In the genomic region with DNA sequence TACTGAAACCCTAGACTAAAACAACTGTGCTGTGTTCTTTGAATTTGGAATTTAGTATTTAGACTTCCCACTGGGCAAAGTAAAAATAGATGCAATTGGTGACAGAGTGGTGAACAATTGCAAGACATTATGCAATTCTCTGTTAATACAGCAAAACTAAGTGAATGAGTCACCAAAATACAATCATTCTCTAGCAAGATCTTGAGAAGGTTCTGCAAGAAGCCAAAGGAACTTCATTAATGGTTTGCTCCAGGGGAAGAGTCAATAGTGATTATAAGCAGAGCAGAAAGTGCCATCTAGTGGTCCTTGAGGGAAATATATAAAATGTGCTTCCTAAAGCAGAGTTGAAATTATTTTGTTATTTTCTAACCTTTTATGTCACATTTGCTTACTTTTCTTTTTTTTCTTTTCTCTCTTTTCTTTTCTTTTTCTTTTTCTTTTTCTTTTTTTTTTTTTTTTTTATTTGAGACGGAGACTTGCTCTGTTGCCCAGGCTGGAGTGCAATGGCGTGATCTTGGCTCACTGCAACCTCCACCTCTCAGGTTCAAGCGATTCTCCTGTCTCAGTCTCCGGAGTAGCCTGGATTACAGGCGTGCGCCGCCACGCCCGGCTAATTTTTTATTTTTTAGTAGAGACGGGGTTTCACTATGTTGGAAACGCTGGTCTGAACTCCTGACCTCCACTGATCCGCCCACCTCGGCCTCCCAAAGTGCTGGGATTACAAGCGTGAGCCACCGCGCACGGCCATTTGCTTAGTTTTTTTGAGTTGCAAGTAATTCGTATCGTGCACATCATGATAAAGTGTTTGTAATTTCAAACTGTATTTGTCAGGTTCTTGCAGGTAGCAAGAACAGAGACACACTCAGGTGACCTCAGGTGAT, we compare ENCODE assay signal across 8 cellular contexts.
A peak's percentile ranks its signal among the peaks of the same experiment; 100 is the strongest.
DNase-seq lines count a peak whose midpoint lies in the region; ATAC-seq, FAIRE-seq and TF ChIP-seq lines count a peak whose summit lies in the region.

No MANE protein-coding gene starts in this region.

- no peak overlapping the region for H3K4me3 ChIP-seq in smooth muscle cell

- no peaks in the 10 kb centered on the region for H4K20me1 ChIP-seq in smooth muscle cell (ENCODE audit: low read depth)

- TF ChIP-seq CTCF in smooth muscle cell (IDR thresholded peaks at IDR 0.05; ENCODE audit: borderline replicate concordance, insufficient read depth, poor library complexity, severe bottlenecking) = peak; percentile 80

- H3K79me2 ChIP-seq in smooth muscle cell (ENCODE audit: low read depth) = no peaks in the 10 kb centered on the region

- peak; percentile 82 for ATAC-seq in HG03139 (IDR thresholded peaks at IDR 0.05; ENCODE audit: unreplicated experiment)

- H3K27me3 ChIP-seq in smooth muscle cell (ENCODE audit: low read depth) = peaks cover 22% of the 10 kb centered on the region

- H3K27ac ChIP-seq in smooth muscle cell (ENCODE audit: low read depth) = no peak overlapping the region

- no peaks in the 10 kb centered on the region for H3K4me1 ChIP-seq in smooth muscle cell (ENCODE audit: low read depth)

- H3K4me2 ChIP-seq in smooth muscle cell = no peak overlapping the region

- H3K9ac ChIP-seq in smooth muscle cell (ENCODE audit: low read depth) = no peak overlapping the region

- FAIRE-seq in GM19239 (lab: Jason Lieb, UNC) = peak; percentile 93

- no peaks in the 10 kb centered on the region for H3F3A ChIP-seq in smooth muscle cell (ENCODE audit: low read depth)

- 71% methylated on average over 19 of the region's 19 CpGs for WGBS in smooth muscle cell (ENCODE audit: low lambda C conversion rate)

- H2AFZ ChIP-seq in smooth muscle cell (ENCODE audit: low read depth) = no peak overlapping the region

- H3K9me3 ChIP-seq in smooth muscle cell (replicated peaks; ENCODE audit: low read depth) = no peaks in the 10 kb centered on the region

- H3K36me3 ChIP-seq in smooth muscle cell (ENCODE audit: low read depth) = no peaks in the 10 kb centered on the region

- peak; percentile 31 for DNase-seq in DMS 273 treated with DMSO at 0.1 percent for 48 hours (lab: John Stamatoyannopoulos, UW)
- peak; percentile 23 for DNase-seq in GM19239 (ENCODE audit: insufficient read length, low spot score)
- peak; percentile 62 for DNase-seq in NCI-H345 (lab: John Stamatoyannopoulos, UW)
- peak; percentile 96 for DNase-seq in amniotic epithelial cell (ENCODE audit: low read depth)
- DNase-seq in hepatic stellate cell (ENCODE audit: low spot score) = peak; percentile 60
- DNase-seq in smooth muscle cell (lab: John Stamatoyannopoulos, UW; ENCODE audit: unreplicated experiment) = no peak
- DNase-seq in activated gamma-delta T cell (lab: John Stamatoyannopoulos, UW) = no peak

Comparison
In these comparisons a context has a peak if more than half of its experiments do, and no peak if none do; other contexts are left out.
1. DNase-seq: peak in DMS 273 treated with DMSO at 0.1 percent for 48 hours (single experiment), GM19239 (single experiment), NCI-H345 (single experiment), amniotic epithelial cell (single experiment) and hepatic stellate cell (single experiment); none in smooth muscle cell (single experiment) and activated gamma-delta T cell (single experiment).